Comparison of ENCODE assay signal across 8 cellular contexts in the genomic region with DNA sequence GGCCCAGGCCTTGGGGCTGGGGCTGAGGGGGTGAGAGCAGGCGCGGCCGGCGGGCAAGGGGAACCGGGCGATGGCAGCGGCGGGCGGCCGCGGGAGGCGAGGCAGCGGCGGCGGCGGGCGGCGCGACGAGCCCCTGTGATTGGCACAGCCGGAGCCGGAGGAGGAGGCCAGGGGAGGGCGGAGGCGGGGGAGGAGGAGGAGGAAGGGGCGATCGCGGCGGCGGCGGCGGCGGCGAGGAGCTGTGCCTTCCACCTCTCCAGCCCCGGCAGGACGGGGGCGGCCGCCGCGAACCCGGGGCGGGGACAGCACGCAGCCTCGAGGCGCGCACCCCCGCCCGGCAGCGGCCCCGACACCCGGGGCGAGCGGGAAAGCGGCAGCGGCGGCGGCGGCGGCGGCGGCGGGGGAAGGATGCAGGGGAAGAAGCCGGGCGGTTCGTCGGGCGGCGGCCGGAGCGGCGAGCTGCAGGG. TPM values are rescaled to one million over a fixed set of nuclear protein-coding genes. Genes with fewer than 3 reads are reported as not detected.
DNase-seq lines count a peak whose midpoint lies in the region.

TSS of gene SLCO3A1 (plus strand) at position 208 of the 467 bp plus-strand sequence.

- peak; percentile 83 for DNase-seq in Daoy (ENCODE audit: low read depth)
- DNase-seq in H4 (ENCODE audit: low spot score) = peak; percentile 49
- peak; percentile 83 for DNase-seq in MG63
- DNase-seq in UCSD-AML1 (lab: John Stamatoyannopoulos, UW; ENCODE audit: unreplicated experiment) = peak; percentile 80
- peak in 54 of 61 donors; percentile 16 to 89 (median 67) for DNase-seq in caudate nucleus (lab: John Stamatoyannopoulos, UW)
- DNase-seq in kidney glomerular epithelial cell (lab: John Stamatoyannopoulos, UW) = peak; percentile 37
- DNase-seq in stimulated activated CD4-positive, alpha-beta T cell treated with anti-CD3 and anti-CD28 coated beads, Interleukin-1b, Interleukin-23, amount 100 ng/mL, for 24 hours (ENCODE audit: low read depth in 4 of 4, low spot score in 1 of 4) = peak; percentile 15 to 50 (median 42)
- DNase-seq in ecto neural progenitor cell (ENCODE audit: low spot score) = no peak

- no peaks in the 10 kb centered on the region for H3K27me3 ChIP-seq in MG63

- no peaks in the 10 kb centered on the region for H3K9me3 ChIP-seq in MG63

- H3K4me3 ChIP-seq in MG63 = peak within 1 kb of the TSS; percentile 77

- H3K36me3 ChIP-seq in MG63 = no peaks in the 10 kb centered on the region

- peak within 1 kb of the TSS; percentile 97 for H3K27ac ChIP-seq in caudate nucleus (ENCODE audit: low read depth, low read length)

RNA-seq across cellular contexts. Expression of gene SLCO3A1, which starts in this region (rescaled TPM):
- total RNA-seq in Daoy (2014; rRNA removed; shearing (Covaris generic)) = 2.3 and 2.9 TPM in 2 replicates
- total RNA-seq in H4 (2014; rRNA removed; shearing (Covaris generic)) = 7.2 and 9.3 TPM in 2 replicates
- total RNA-seq in MG63 (2014; rRNA removed; shearing (Covaris generic); ENCODE audit: low replicate concordance) = 17.0 and 37.4 TPM in 2 replicates
